ENCODE assay signal across 1 cellular context in genomic region chr1:45687014-45687752, GRCh38.
A peak's percentile ranks its signal among the peaks of the same experiment; 100 is the strongest.
TF ChIP-seq lines count a peak whose summit lies in the region.

No MANE protein-coding gene starts in this region.

TF ChIP-seq in GM23338, 12 proteins besides CTCF, POLR2A, EP300 and RAD21 (continued from another document):
- peak; percentile 97 for TF ChIP-seq ETS1 (IDR thresholded peaks at IDR 0.05)
